21 cellular contexts compared by ENCODE assay signal in the genomic region with DNA sequence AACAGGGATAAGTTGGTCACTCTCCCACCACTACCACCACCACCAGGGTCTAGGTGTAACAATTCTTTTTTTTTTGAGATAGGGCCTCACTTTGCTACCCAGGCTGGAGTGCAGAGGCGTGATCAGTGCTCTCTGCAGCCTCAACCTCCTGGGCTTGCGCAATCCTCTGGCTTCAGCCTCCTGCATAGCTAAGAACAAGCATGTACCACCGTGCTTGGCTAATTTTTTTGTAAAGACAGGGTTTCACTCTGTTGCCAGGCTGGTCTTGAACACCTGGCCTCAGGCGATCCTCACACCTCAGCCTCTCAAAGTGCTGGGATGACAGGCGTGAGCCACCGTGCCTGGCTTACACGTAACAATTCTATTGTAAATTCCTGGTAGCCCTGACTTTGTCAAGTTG. TPM values are rescaled to one million over a fixed set of nuclear protein-coding genes. Genes with fewer than 3 reads are reported as not detected.
"Had no signal": no experiment of that assay in that cellular context is flagged by ENCODE, and none has a peak within 500 bp of the region (broad histone marks: within the 10 kb centered on the region; RNA-seq: fewer than 3 reads in every experiment).

No MANE protein-coding gene starts in this region.

- H3K4me3 ChIP-seq: breast epithelium, gastroesophageal sphincter, heart right ventricle, lower lobe of right lung, right lobe of liver, stomach, testis, upper lobe of right lung had no signal

- H3K9me3 Mint-ChIP-seq: activated B cell treated with CpG ODN at 0.5 μM for 24 hours; activated CD4-positive, alpha-beta T cell treated with anti-CD3 and anti-CD28 coated beads, Interleukin-2, amount 10 ng/mL, durations not matched to agents 7 days and 5 days; activated T-helper 1 cell treated with anti-CD3 and anti-CD28 coated beads, Interleukin-12 subunit alpha, Interleukin-12 subunit beta, Interleukin-2, Interleukin-4 antibody, amounts not matched to agents 30 ng/mL and 10 ng/mL and 1 ng/mL, durations not matched to agents 14 hours and 24 hours and 36 hours; dendritic cell treated with granulocyte-macrophage colony-stimulating factor and Interleukin-4, amounts not matched to agents 40 ng/mL and 50 ng/mL, for 4 days; mesothelial cell of epicardium had no signal

- H3K36me3 ChIP-seq: breast epithelium, gastroesophageal sphincter, heart right ventricle, lower lobe of right lung, right lobe of liver, stomach, upper lobe of right lung had no signal

- H3K27me3 ChIP-seq: breast epithelium, gastroesophageal sphincter, heart right ventricle, right lobe of liver, stomach, testis, upper lobe of right lung had no signal

- H3K4me3 Mint-ChIP-seq: activated B cell treated with CpG ODN at 0.5 μM for 24 hours; activated CD4-positive, alpha-beta T cell treated with anti-CD3 and anti-CD28 coated beads, Interleukin-2, amount 10 ng/mL, durations not matched to agents 7 days and 5 days; activated T-helper 1 cell treated with anti-CD3 and anti-CD28 coated beads, Interleukin-12 subunit alpha, Interleukin-12 subunit beta, Interleukin-2, Interleukin-4 antibody, amounts not matched to agents 30 ng/mL and 10 ng/mL and 1 ng/mL, durations not matched to agents 14 hours and 24 hours and 36 hours; dendritic cell treated with granulocyte-macrophage colony-stimulating factor and Interleukin-4, amounts not matched to agents 40 ng/mL and 50 ng/mL, for 4 days; mesothelial cell of epicardium had no signal

- H3K27ac Mint-ChIP-seq: activated B cell treated with CpG ODN at 0.5 μM for 24 hours; activated CD4-positive, alpha-beta T cell treated with anti-CD3 and anti-CD28 coated beads, Interleukin-2, amount 10 ng/mL, durations not matched to agents 7 days and 5 days; activated T-helper 1 cell treated with anti-CD3 and anti-CD28 coated beads, Interleukin-12 subunit alpha, Interleukin-12 subunit beta, Interleukin-2, Interleukin-4 antibody, amounts not matched to agents 30 ng/mL and 10 ng/mL and 1 ng/mL, durations not matched to agents 14 hours and 24 hours and 36 hours; dendritic cell treated with granulocyte-macrophage colony-stimulating factor and Interleukin-4, amounts not matched to agents 40 ng/mL and 50 ng/mL, for 4 days; mesothelial cell of epicardium had no signal

- H3K9me3 ChIP-seq: breast epithelium, gastroesophageal sphincter, heart right ventricle, lower lobe of right lung, right lobe of liver, stomach, testis, upper lobe of right lung had no signal

- H3K27me3 Mint-ChIP-seq: activated B cell treated with CpG ODN at 0.5 μM for 24 hours; activated CD4-positive, alpha-beta T cell treated with anti-CD3 and anti-CD28 coated beads, Interleukin-2, amount 10 ng/mL, durations not matched to agents 7 days and 5 days; dendritic cell treated with granulocyte-macrophage colony-stimulating factor and Interleukin-4, amounts not matched to agents 40 ng/mL and 50 ng/mL, for 4 days had no signal

- H3K36me3 Mint-ChIP-seq: mesothelial cell of epicardium had no signal

- DNase-seq: activated B cell treated with CpG ODN at 0.5 μM for 24 hours; activated CD4-positive, alpha-beta T cell treated with anti-CD3 and anti-CD28 coated beads, Interleukin-2, amount 10 ng/mL, durations not matched to agents 7 days and 5 days; activated naive CD4-positive, alpha-beta T cell treated with Interleukin-2 at 50 U/mL for 16 hours; aorta; cerebellar nuclear complex; effector memory CD4-positive, alpha-beta T cell; heart right ventricle; left colon; lower lobe of right lung; right lobe of liver; stimulated activated CD4-positive, alpha-beta T cell treated with anti-CD3 and anti-CD28 coated beads, Interleukin-1b, Interleukin-23, amount 100 ng/mL, for 48 hours; stomach; T-helper 2 cell; testis; upper lobe of right lung had no signal

- H3K27ac ChIP-seq: breast epithelium, gastroesophageal sphincter, heart right ventricle, lower lobe of right lung, right lobe of liver, stomach, testis, upper lobe of right lung had no signal

- H3K4me1 ChIP-seq: breast epithelium, gastroesophageal sphincter, right lobe of liver, upper lobe of right lung had no signal

- ATAC-seq: gastroesophageal sphincter, heart right ventricle, left colon, lower lobe of right lung, upper lobe of right lung had no signal

RNA-seq across cellular contexts. Expression of a gene that starts 45.9 kb away (rescaled TPM):
- polyA plus RNA-seq: neural cell had no signal
